In the genomic region with DNA sequence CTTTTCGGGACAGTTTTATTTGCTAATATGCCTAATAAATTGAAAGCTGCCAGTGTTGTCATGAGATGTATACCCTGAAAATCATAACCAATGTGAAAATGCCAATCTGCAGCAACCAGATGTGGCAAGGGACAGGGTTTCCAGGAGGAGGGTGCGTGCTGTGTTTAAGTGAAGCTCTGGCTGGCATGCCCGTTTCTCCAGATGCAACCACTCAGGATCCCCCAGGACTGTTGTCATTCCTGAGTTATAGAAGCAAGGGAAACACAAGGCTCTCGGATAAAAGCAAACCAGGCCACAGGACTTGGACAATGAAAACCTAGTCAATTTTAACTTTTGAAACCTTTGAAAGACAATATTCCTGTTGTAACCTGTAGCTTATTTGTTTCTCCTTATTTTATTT, we compare ENCODE assay signal across 28 cellular contexts.
"Had no signal": no experiment of that assay in that cellular context is flagged by ENCODE, and none has a peak within 500 bp of the region (broad histone marks: within the 10 kb centered on the region; RNA-seq: fewer than 3 reads in every experiment).

No MANE protein-coding gene starts in this region.

- ATAC-seq: activated CD4-positive, CD25-positive, alpha-beta regulatory T cell treated with anti-CD3 and anti-CD28 coated beads, Interleukin-2, amount 50 U/mL, for 24 hours; activated CD8-positive, alpha-beta T cell treated with anti-CD3 and anti-CD28 coated beads for 36 hours; activated T-cell treated with anti-CD3 and anti-CD28 coated beads, Interleukin-2, amount 50 U/mL, for 4 hours; activated T-helper 17 cell treated with anti-CD3 and anti-CD28 coated beads, Interleukin-2, amount 50 U/mL, for 72 hours; effector memory CD8-positive, alpha-beta T cell; gastroesophageal sphincter; T-helper 17 cell had no signal

- H3K36me3 ChIP-seq: brain microvascular endothelial cell, esophagus muscularis mucosa, gastroesophageal sphincter, WERI-Rb-1 had no signal

- H3K4me3 ChIP-seq: coronary artery, esophagus muscularis mucosa, gastroesophageal sphincter had no signal

- DNase-seq: activated B cell treated with CpG ODN at 0.5 μM for 24 hours; activated CD4-positive, alpha-beta T cell treated with anti-CD3 and anti-CD28 coated beads for 48 hours; activated CD4-positive, alpha-beta T cell treated with anti-CD3 and anti-CD28 coated beads, Interleukin-2, amount 50 U/mL, for 1 hour; activated CD4-positive, alpha-beta T cell treated with anti-CD3 and anti-CD28 coated beads, Interleukin-2, amount 50 U/mL, for 48 hours; activated CD8-positive, alpha-beta memory T cell treated with anti-CD3 and anti-CD28 coated beads for 24 hours; activated CD8-positive, alpha-beta T cell treated with anti-CD3 and anti-CD28 coated beads for 36 hours; activated effector memory CD4-positive, alpha-beta T cell treated with Interleukin-2 at 50 U/mL for 16 hours; activated gamma-delta T cell treated with Interleukin-2 at 50 U/mL for 16 hours; activated naive CD4-positive, alpha-beta T cell treated with anti-CD3 and anti-CD28 coated beads, Interleukin-2, amount 50 U/mL, for 16 hours; activated naive CD4-positive, alpha-beta T cell treated with Interleukin-2 at 50 U/mL for 16 hours; activated T-cell treated with anti-CD3 and anti-CD28 coated beads, Interleukin-2, amount 50 U/mL, for 4 hours; amniotic stem cell; anterior cingulate cortex; brain microvascular endothelial cell; dermis blood vessel endothelial cell; effector CD4-positive, alpha-beta T cell; effector memory CD8-positive, alpha-beta T cell; erythroblast; foreskin melanocyte; head of caudate nucleus; T-helper 17 cell; T1000; WERI-Rb-1 had no signal

- H3K9me3 ChIP-seq: esophagus muscularis mucosa, gastroesophageal sphincter had no signal

- H3K27me3 ChIP-seq: brain microvascular endothelial cell, esophagus muscularis mucosa, gastroesophageal sphincter had no signal

- H3K27ac ChIP-seq: brain microvascular endothelial cell, coronary artery, esophagus muscularis mucosa, gastroesophageal sphincter, WERI-Rb-1 had no signal

- H3K4me1 ChIP-seq: gastroesophageal sphincter had no signal
